ENCODE assay signal across 11 cellular contexts in genomic region chr2:209663149-209663548, GRCh38.
DNase-seq lines count a peak whose midpoint lies in the region; ATAC-seq and TF ChIP-seq lines count a peak whose summit lies in the region.
"Had no signal": no experiment of that assay in that cellular context is flagged by ENCODE, and none has a peak within 500 bp of the region (broad histone marks: within the 10 kb centered on the region; RNA-seq: fewer than 3 reads in every experiment).

No MANE protein-coding gene starts in this region.

- CTCF ChIA-PET in MCF 10A (lab: Yijun Ruan, JAX), result interaction anchor here (1.4 kb wide), 1 partner anchor 9 kb away, joined by 4 read pairs; no protein-coding TSS in a partner anchor

- H3K4me3 Mint-ChIP-seq in MCF 10A (ENCODE audit: unreplicated experiment), result no peak overlapping the region
- H3K4me3 Mint-ChIP-seq in stimulated activated naive B cell treated with anti-CD40 and anti-IgM and Interleukin-4, amounts not matched to agents 10 μg/mL and 1 μg/mL and 100 μg/mL, for 72 hours, result no peak overlapping the region

- no peak overlapping the region for H3K9ac ChIP-seq in endocrine pancreas (ENCODE audit: control insufficient read depth, insufficient read depth, low read length)

- intact Hi-C loops in MCF 10A (cut with micrococcal nuclease) (no loop called here), breast epithelium (cut with DNase I; ENCODE audit: low total_unique reads) (no loop called here)

- no TSS peak for BruUV-seq in MCF 10A (replicated peaks; lab: Mats Ljungman, UMichigan)

- DNase-seq in MCF 10A (ENCODE audit: unreplicated experiment), result peak; percentile 52
- no peak for DNase-seq in breast epithelium (ENCODE audit: low spot score in 2 of 2)
- peak; percentile 45 for DNase-seq in NCI-H446 treated with DMSO at 0.1 percent for 48 hours (lab: John Stamatoyannopoulos, UW)
- DNase-seq in stimulated activated naive B cell treated with anti-CD40 and anti-IgM and Interleukin-4, amounts not matched to agents 10 μg/mL and 1 μg/mL and 100 μg/mL, for 72 hours, result no peak
- no peak for DNase-seq in stimulated activated naive CD8-positive, alpha-beta T cell treated with anti-CD3 and anti-CD28 coated beads, Interleukin-15, Interleukin-2, amounts not matched to agents 100 U/mL and 50 U/mL, for 24 hours
- no peak for DNase-seq in activated CD4-positive, alpha-beta T cell treated with anti-CD3 and anti-CD28 coated beads for 4 hours
- no peak for DNase-seq in NCI-H510A treated with DMSO at 0.1 percent for 48 hours (lab: John Stamatoyannopoulos, UW)
- DNase-seq: NCI-H524 had no signal

- H3K27me3 ChIP-seq in breast epithelium (no peaks in the 10 kb centered on the region), endocrine pancreas (ENCODE audit: control insufficient read depth, insufficient read depth, low read length) (no peaks in the 10 kb centered on the region)
- H3K27me3 ChIP-seq: ascending aorta had no signal

- peak overlapping the region; percentile 35 for H3K27ac Mint-ChIP-seq in MCF 10A (ENCODE audit: low read depth, unreplicated experiment)
- no peak overlapping the region for H3K27ac Mint-ChIP-seq in stimulated activated naive B cell treated with anti-CD40 and anti-IgM and Interleukin-4, amounts not matched to agents 10 μg/mL and 1 μg/mL and 100 μg/mL, for 72 hours

- H3K27ac ChIP-seq in breast epithelium, result no peak overlapping the region
- H3K27ac ChIP-seq: ascending aorta, skin epidermis had no signal

- no peaks in the 10 kb centered on the region for H3K4me1 ChIP-seq in breast epithelium
- H3K4me1 ChIP-seq in endocrine pancreas (ENCODE audit: control insufficient read depth, insufficient read depth, low read length), result peaks cover 17% of the 10 kb centered on the region

- H3K4me1 Mint-ChIP-seq in MCF 10A (ENCODE audit: insufficient read depth, unreplicated experiment), result peaks cover 10% of the 10 kb centered on the region
- peaks cover 0 to 3% of the 10 kb centered on the region in 2 donors for H3K4me1 Mint-ChIP-seq in stimulated activated naive B cell treated with anti-CD40 and anti-IgM and Interleukin-4, amounts not matched to agents 10 μg/mL and 1 μg/mL and 100 μg/mL, for 72 hours

- POLR2A ChIA-PET in MCF 10A (lab: Yijun Ruan, JAX), result interaction anchor here (0.7 to 0.8 kb wide), 2 partner anchors 207 to 315 kb away, joined by 3 to 4 read pairs; no protein-coding TSS in a partner anchor

- no peaks in the 10 kb centered on the region for H3K27me3 Mint-ChIP-seq in MCF 10A (ENCODE audit: insufficient read depth, unreplicated experiment)
- H3K27me3 Mint-ChIP-seq in stimulated activated naive B cell treated with anti-CD40 and anti-IgM and Interleukin-4, amounts not matched to agents 10 μg/mL and 1 μg/mL and 100 μg/mL, for 72 hours, result no peaks in the 10 kb centered on the region

- H3K9me3 Mint-ChIP-seq in MCF 10A (ENCODE audit: unreplicated experiment), result no peaks in the 10 kb centered on the region
- H3K9me3 Mint-ChIP-seq in stimulated activated naive B cell treated with anti-CD40 and anti-IgM and Interleukin-4, amounts not matched to agents 10 μg/mL and 1 μg/mL and 100 μg/mL, for 72 hours, result no peaks in the 10 kb centered on the region

- TF ChIP-seq CTCF in MCF 10A (IDR thresholded peaks at IDR 0.05; ENCODE audit: unreplicated experiment), result no peak
- TF ChIP-seq CTCF in breast epithelium (IDR thresholded peaks at IDR 0.05), result no peak

- no peak for TF ChIP-seq POLR2A in breast epithelium (IDR thresholded peaks at IDR 0.05)

- H3K36me3 ChIP-seq in breast epithelium, result no peaks in the 10 kb centered on the region
- no peaks in the 10 kb centered on the region for H3K36me3 ChIP-seq in endocrine pancreas (ENCODE audit: control insufficient read depth, insufficient read depth, low read length)
- H3K36me3 ChIP-seq: ascending aorta had no signal

- H3K9me3 ChIP-seq in breast epithelium, result no peaks in the 10 kb centered on the region
- no peaks in the 10 kb centered on the region for H3K9me3 ChIP-seq in endocrine pancreas (ENCODE audit: control insufficient read depth, low read length)
- H3K9me3 ChIP-seq: ascending aorta had no signal

- H3K36me3 Mint-ChIP-seq in MCF 10A (ENCODE audit: insufficient read depth, unreplicated experiment), result peaks cover 4% of the 10 kb centered on the region
- H3K36me3 Mint-ChIP-seq in stimulated activated naive B cell treated with anti-CD40 and anti-IgM and Interleukin-4, amounts not matched to agents 10 μg/mL and 1 μg/mL and 100 μg/mL, for 72 hours, result peaks cover 0 to 2% of the 10 kb centered on the region in 2 donors

- H3K4me3 ChIP-seq in breast epithelium (no peak overlapping the region), endocrine pancreas (ENCODE audit: control insufficient read depth, insufficient read depth, low read length) (peak overlapping the region; percentile 44)
- H3K4me3 ChIP-seq: ascending aorta, skin epidermis had no signal

- peak; percentile 39 to 71 for ATAC-seq in stimulated activated naive B cell treated with anti-CD40 and anti-IgM and Interleukin-4, amounts not matched to agents 10 μg/mL and 1 μg/mL and 100 μg/mL, for 72 hours (replicated peaks)
- ATAC-seq in stimulated activated naive CD8-positive, alpha-beta T cell treated with anti-CD3 and anti-CD28 coated beads, Interleukin-15, Interleukin-2, amounts not matched to agents 100 U/mL and 50 U/mL, for 24 hours, result no peak

Comparison
In these comparisons a context has a peak if more than half of its experiments do, and no peak if none do; other contexts are left out.
1. DNase-seq: peak in MCF 10A (single experiment) and NCI-H446 treated with DMSO at 0.1 percent for 48 hours (single experiment); none in breast epithelium (0 of 2), stimulated activated naive B cell treated with anti-CD40 and anti-IgM and Interleukin-4, amounts not matched to agents 10 μg/mL and 1 μg/mL and 100 μg/mL, for 72 hours (single experiment), stimulated activated naive CD8-positive, alpha-beta T cell treated with anti-CD3 and anti-CD28 coated beads, Interleukin-15, Interleukin-2, amounts not matched to agents 100 U/mL and 50 U/mL, for 24 hours (single experiment), activated CD4-positive, alpha-beta T cell treated with anti-CD3 and anti-CD28 coated beads for 4 hours (0 of 2) and NCI-H510A treated with DMSO at 0.1 percent for 48 hours (single experiment).